Comparison of ENCODE assay signal across 8 cellular contexts in genomic region chr19:54676210-54676834, GRCh38. TPM values are rescaled to one million over a fixed set of nuclear protein-coding genes. Genes with fewer than 3 reads are reported as not detected.
DNase-seq lines count a peak whose midpoint lies in the region; TF ChIP-seq lines count a peak whose summit lies in the region.
"Not testable (repeated sequence)": the region's sequence is repeated elsewhere in the genome, so short reads cannot be mapped to it uniquely, and the experiment has no call there.

No MANE protein-coding gene starts in this region.

- H3K36me3 ChIP-seq in ascending aorta: not testable (repeated sequence)

- peak; percentile 64 for DNase-seq in COLO829 (ENCODE audit: low spot score)
- DNase-seq in GM19238 (ENCODE audit: insufficient read length, low spot score): peak; percentile 42
- peak; percentile 73 for DNase-seq in NAMALWA (ENCODE audit: low spot score)
- peak; percentile 19 for DNase-seq in OCI-M2 (lab: John Stamatoyannopoulos, UW; ENCODE audit: unreplicated experiment)
- not testable (repeated sequence) for DNase-seq in ascending aorta (ENCODE audit: low spot score in 2 of 2)
- DNase-seq in fibroblast of the aortic adventitia (ENCODE audit: low read depth): peak; percentile 34
- DNase-seq in lung microvascular endothelial cell (ENCODE audit: low read depth in 2 of 2): peak; percentile 48 to 62
- DNase-seq in superior temporal gyrus (ENCODE audit: extremely low spot score): peak; percentile 44

- intact Hi-C loops in ascending aorta (cut with DNase I): loop anchor here (5.0 kb wide), 1 partner anchor 194 kb away; no protein-coding TSS in a partner anchor

- not testable (repeated sequence) for H3K27me3 ChIP-seq in ascending aorta

- H3K4me3 ChIP-seq in ascending aorta; fibroblast of the aortic adventitia (ENCODE audit: low read depth, low read length): not testable (repeated sequence)

- TF ChIP-seq CTCF in ascending aorta (IDR thresholded peaks at IDR 0.05) (peak; percentile 53 to 83 (median 82)), fibroblast of the aortic adventitia (IDR thresholded peaks at IDR 0.05; ENCODE audit: insufficient read depth, low read length) (peak; percentile 87)

- not testable (repeated sequence) for H3K9me3 ChIP-seq in ascending aorta

- not testable (repeated sequence) for H3K27ac ChIP-seq in ascending aorta

- not testable (repeated sequence) for H3K4me1 ChIP-seq in ascending aorta

RNA-seq across cellular contexts. Expression of gene LILRB4, which starts 13.5 kb away (rescaled TPM):
- total RNA-seq in ascending aorta (0.64 TPM), fibroblast of the aortic adventitia (ENCODE audit: low replicate concordance) (not detected in 2 replicates), lung microvascular endothelial cell (not detected in 2 replicates)

RNA-seq across cellular contexts. Expression of gene LILRB1, which starts 46.0 kb away (rescaled TPM):
- 2.7 TPM for total RNA-seq in ascending aorta
- not detected in 2 replicates for total RNA-seq in fibroblast of the aortic adventitia (ENCODE audit: low replicate concordance)
- not detected in 2 replicates for total RNA-seq in lung microvascular endothelial cell

RNA-seq across cellular contexts. Expression of gene KIR3DL3, which starts 47.9 kb away (rescaled TPM):
- not detected for total RNA-seq in ascending aorta
- not detected in 2 replicates for total RNA-seq in fibroblast of the aortic adventitia (ENCODE audit: low replicate concordance)
- not detected in 2 replicates for total RNA-seq in lung microvascular endothelial cell
